ENCODE assay signal across 14 cellular contexts in genomic region chr16:69113216-69113615, GRCh38. TPM values are rescaled to one million over a fixed set of nuclear protein-coding genes. Genes with fewer than 3 reads are reported as not detected.
DNase-seq lines count a peak whose midpoint lies in the region; ATAC-seq and TF ChIP-seq lines count a peak whose summit lies in the region.
"Had no signal": no experiment of that assay in that cellular context is flagged by ENCODE, and none has a peak within 500 bp of the region (broad histone marks: within the 10 kb centered on the region; RNA-seq: fewer than 3 reads in every experiment).

No MANE protein-coding gene starts in this region.

- peaks cover 0 to 16% (median 5%) of the 10 kb centered on the region in 3 donors for H3K27me3 ChIP-seq in sigmoid colon
- H3K27me3 ChIP-seq: BE2C, SJCRH30 had no signal

- H3K9me3 Mint-ChIP-seq in activated naive CD8-positive, alpha-beta T cell treated with anti-CD3 and anti-CD28 coated beads, Interleukin-2, amount 10 ng/mL, durations not matched to agents 7 days and 5 days = no peaks in the 10 kb centered on the region
- no peaks in the 10 kb centered on the region for H3K9me3 Mint-ChIP-seq in activated naive CD8-positive, alpha-beta T cell treated with anti-CD3 and anti-CD28 coated beads for 36 hours
- H3K9me3 Mint-ChIP-seq in activated T-helper 17 cell treated with anti-CD3 and anti-CD28 coated beads, Interleukin-2, amount 50 U/mL, for 72 hours = no peaks in the 10 kb centered on the region
- H3K9me3 Mint-ChIP-seq: CD4-positive, CD25-positive, alpha-beta regulatory T cell; HFFc6 had no signal

- ATAC-seq in activated naive CD8-positive, alpha-beta T cell treated with anti-CD3 and anti-CD28 coated beads, Interleukin-2, amount 10 ng/mL, durations not matched to agents 7 days and 5 days (ENCODE audit: low read depth) = no peak
- peak; percentile 16 for ATAC-seq in GM19324 (IDR thresholded peaks at IDR 0.05; ENCODE audit: low FRiP score, unreplicated experiment)
- peak; percentile 7 for ATAC-seq in activated T-helper 17 cell treated with anti-CD3 and anti-CD28 coated beads, Interleukin-2, amount 50 U/mL, for 72 hours (replicated peaks)

- peaks cover 7% of the 10 kb centered on the region for H3K4me1 Mint-ChIP-seq in activated naive CD8-positive, alpha-beta T cell treated with anti-CD3 and anti-CD28 coated beads, Interleukin-2, amount 10 ng/mL, durations not matched to agents 7 days and 5 days
- H3K4me1 Mint-ChIP-seq in activated naive CD8-positive, alpha-beta T cell treated with anti-CD3 and anti-CD28 coated beads for 36 hours = peaks cover 4% of the 10 kb centered on the region
- H3K4me1 Mint-ChIP-seq in activated T-helper 17 cell treated with anti-CD3 and anti-CD28 coated beads, Interleukin-2, amount 50 U/mL, for 72 hours = peaks cover 4% of the 10 kb centered on the region

- no peak overlapping the region for H3K4me3 Mint-ChIP-seq in activated naive CD8-positive, alpha-beta T cell treated with anti-CD3 and anti-CD28 coated beads, Interleukin-2, amount 10 ng/mL, durations not matched to agents 7 days and 5 days
- H3K4me3 Mint-ChIP-seq in activated naive CD8-positive, alpha-beta T cell treated with anti-CD3 and anti-CD28 coated beads for 36 hours = no peak overlapping the region
- H3K4me3 Mint-ChIP-seq in activated T-helper 17 cell treated with anti-CD3 and anti-CD28 coated beads, Interleukin-2, amount 50 U/mL, for 72 hours = no peak overlapping the region
- H3K4me3 Mint-ChIP-seq: CD4-positive, CD25-positive, alpha-beta regulatory T cell; HFFc6 had no signal

- peak; percentile 27 for DNase-seq in activated naive CD8-positive, alpha-beta T cell treated with anti-CD3 and anti-CD28 coated beads, Interleukin-2, amount 10 ng/mL, durations not matched to agents 7 days and 5 days
- DNase-seq in activated naive CD8-positive, alpha-beta T cell treated with anti-CD3 and anti-CD28 coated beads for 36 hours = no peak
- DNase-seq in sigmoid colon (peak; percentile 27), AG08395 (ENCODE audit: low spot score) (no peak), cortex of kidney (lab: John Stamatoyannopoulos, UW) (no peak)
- DNase-seq: HFFc6, NCI-H510A, NCI-H748 treated with DMSO at 0.1 percent for 48 hours had no signal

- peaks cover 0 to 6% (median 3%) of the 10 kb centered on the region in 4 donors for H3K4me1 ChIP-seq in sigmoid colon
- H3K4me1 ChIP-seq: BE2C, Caco-2, SJCRH30 had no signal

- no peaks in the 10 kb centered on the region for H3K9me3 ChIP-seq in sigmoid colon
- H3K9me3 ChIP-seq: BE2C, Caco-2, SJCRH30 had no signal

- peaks cover 10% of the 10 kb centered on the region for H3K36me3 Mint-ChIP-seq in activated naive CD8-positive, alpha-beta T cell treated with anti-CD3 and anti-CD28 coated beads, Interleukin-2, amount 10 ng/mL, durations not matched to agents 7 days and 5 days
- H3K36me3 Mint-ChIP-seq in activated naive CD8-positive, alpha-beta T cell treated with anti-CD3 and anti-CD28 coated beads for 36 hours = peaks cover 15% of the 10 kb centered on the region
- peaks cover 54% of the 10 kb centered on the region for H3K36me3 Mint-ChIP-seq in activated T-helper 17 cell treated with anti-CD3 and anti-CD28 coated beads, Interleukin-2, amount 50 U/mL, for 72 hours (ENCODE audit: low read depth)

- H3K27ac ChIP-seq in sigmoid colon = no peak overlapping the region
- H3K27ac ChIP-seq: SJCRH30 had no signal

- POLR2A ChIA-PET in activated naive CD8-positive, alpha-beta T cell treated with anti-CD3 and anti-CD28 coated beads, Interleukin-2, amount 10 ng/mL, durations not matched to agents 7 days and 5 days (lab: Charles Lee) = no interaction called here

- peaks cover under 1% of the 10 kb centered on the region for H3K27me3 Mint-ChIP-seq in activated naive CD8-positive, alpha-beta T cell treated with anti-CD3 and anti-CD28 coated beads, Interleukin-2, amount 10 ng/mL, durations not matched to agents 7 days and 5 days
- H3K27me3 Mint-ChIP-seq in activated naive CD8-positive, alpha-beta T cell treated with anti-CD3 and anti-CD28 coated beads for 36 hours = peaks cover 11% of the 10 kb centered on the region
- peaks cover 9% of the 10 kb centered on the region for H3K27me3 Mint-ChIP-seq in activated T-helper 17 cell treated with anti-CD3 and anti-CD28 coated beads, Interleukin-2, amount 50 U/mL, for 72 hours

- H3K27ac Mint-ChIP-seq in activated naive CD8-positive, alpha-beta T cell treated with anti-CD3 and anti-CD28 coated beads, Interleukin-2, amount 10 ng/mL, durations not matched to agents 7 days and 5 days = no peak overlapping the region
- no peak overlapping the region for H3K27ac Mint-ChIP-seq in activated naive CD8-positive, alpha-beta T cell treated with anti-CD3 and anti-CD28 coated beads for 36 hours
- no peak overlapping the region for H3K27ac Mint-ChIP-seq in activated T-helper 17 cell treated with anti-CD3 and anti-CD28 coated beads, Interleukin-2, amount 50 U/mL, for 72 hours
- H3K27ac Mint-ChIP-seq: HFFc6 had no signal

- 93 to 95% methylated on average over 7 of the region's 7 CpGs for WGBS in sigmoid colon, 2 donors

- intact Hi-C loops in sigmoid colon (cut with DNase I) = loop anchor here (10.0 kb wide), 1 partner anchor 408 kb away; no protein-coding TSS in a partner anchor

- no peak for TF ChIP-seq POLR2A in sigmoid colon (IDR thresholded peaks at IDR 0.05)

- H3K4me3 ChIP-seq in sigmoid colon = no peak overlapping the region
- H3K4me3 ChIP-seq: SJCRH30 had no signal

- H3K36me3 ChIP-seq in sigmoid colon = peaks cover 0 to 62% (median 14%) of the 10 kb centered on the region in 4 donors

- TF ChIP-seq EP300 in sigmoid colon (IDR thresholded peaks at IDR 0.05) = no peak

- no peak for TF ChIP-seq CTCF in sigmoid colon (IDR thresholded peaks at IDR 0.05)

RNA-seq across cellular contexts. Expression of gene HAS3, which starts 7.8 kb away (rescaled TPM):
- total RNA-seq in activated naive CD8-positive, alpha-beta T cell treated with anti-CD3 and anti-CD28 coated beads, Interleukin-2, amount 10 ng/mL, durations not matched to agents 7 days and 5 days = 1 to 10 TPM; 1.2 to 1.6 TPM
- total RNA-seq in activated naive CD8-positive, alpha-beta T cell treated with anti-CD3 and anti-CD28 coated beads for 36 hours = under 1 TPM; 0.33 to 0.74 TPM
- under 1 TPM; 0.40 to 0.71 TPM for total RNA-seq in activated T-helper 17 cell treated with anti-CD3 and anti-CD28 coated beads, Interleukin-2, amount 50 U/mL, for 72 hours
- under 1 TPM; 0.36 to 0.95 (median 0.74) TPM for total RNA-seq in sigmoid colon
- 1 to 10 TPM in 2 of 3 donors, under 1 TPM in 1; 0.60 to 5.8 (median 5.0) TPM for polyA plus RNA-seq in sigmoid colon

RNA-seq across cellular contexts. Expression of gene CHTF8, which starts 19.2 kb away (rescaled TPM):
- total RNA-seq in activated naive CD8-positive, alpha-beta T cell treated with anti-CD3 and anti-CD28 coated beads, Interleukin-2, amount 10 ng/mL, durations not matched to agents 7 days and 5 days = 100 to 1,000 TPM; 126 to 132 TPM
- total RNA-seq in activated naive CD8-positive, alpha-beta T cell treated with anti-CD3 and anti-CD28 coated beads for 36 hours = 100 to 1,000 TPM; 135 to 141 TPM
- total RNA-seq in activated T-helper 17 cell treated with anti-CD3 and anti-CD28 coated beads, Interleukin-2, amount 50 U/mL, for 72 hours = 100 to 1,000 TPM; 103 to 129 TPM
- total RNA-seq in sigmoid colon = 10 to 100 TPM; 46.3 to 79.2 (median 55.5) TPM
- polyA plus RNA-seq in sigmoid colon = 10 to 100 TPM; 61.9 to 77.0 (median 72.4) TPM

RNA-seq across cellular contexts. Expression of gene UTP4, which starts 19.2 kb away (rescaled TPM):
- 10 to 100 TPM; 40.5 to 41.4 TPM for total RNA-seq in activated naive CD8-positive, alpha-beta T cell treated with anti-CD3 and anti-CD28 coated beads, Interleukin-2, amount 10 ng/mL, durations not matched to agents 7 days and 5 days
- 100 to 1,000 TPM; 149 to 153 TPM for total RNA-seq in activated naive CD8-positive, alpha-beta T cell treated with anti-CD3 and anti-CD28 coated beads for 36 hours
- total RNA-seq in activated T-helper 17 cell treated with anti-CD3 and anti-CD28 coated beads, Interleukin-2, amount 50 U/mL, for 72 hours = 100 to 1,000 TPM in 1 of 2 donors, 10 to 100 TPM in 1; 69.1 to 112 TPM
- 10 to 100 TPM; 24.6 to 37.5 (median 27.8) TPM for total RNA-seq in sigmoid colon
- polyA plus RNA-seq in sigmoid colon = 10 to 100 TPM in 2 of 3 donors, 1 to 10 TPM in 1; 9.5 to 23.7 (median 13.8) TPM

Comparison
In these comparisons a context has a peak if more than half of its experiments do, and no peak if none do; other contexts are left out.
1. DNase-seq: peak in activated naive CD8-positive, alpha-beta T cell treated with anti-CD3 and anti-CD28 coated beads, Interleukin-2, amount 10 ng/mL, durations not matched to agents 7 days and 5 days (single experiment) and sigmoid colon (single experiment); none in activated naive CD8-positive, alpha-beta T cell treated with anti-CD3 and anti-CD28 coated beads for 36 hours (single experiment), AG08395 (single experiment) and cortex of kidney (single experiment).